Comparison of ENCODE assay signal across 1 cellular context in genomic region chr9:74037274-74037673, GRCh38.
TF ChIP-seq lines count a peak whose summit lies in the region.

No MANE protein-coding gene starts in this region.

TF ChIP-seq in WTC11, 78 proteins besides CTCF, POLR2A, EP300 and RAD21 (continued from another document):
- TF ChIP-seq ZNF532 (CRISPR knock-in tag; IDR thresholded peaks at IDR 0.05; ENCODE audit: borderline replicate concordance): no peak
- no peak for TF ChIP-seq ERG (CRISPR knock-in tag; IDR thresholded peaks at IDR 0.05)
- TF ChIP-seq CREB1 (CRISPR knock-in tag; IDR thresholded peaks at IDR 0.05): no peak
